17 cellular contexts compared by ENCODE assay signal in the genomic region with DNA sequence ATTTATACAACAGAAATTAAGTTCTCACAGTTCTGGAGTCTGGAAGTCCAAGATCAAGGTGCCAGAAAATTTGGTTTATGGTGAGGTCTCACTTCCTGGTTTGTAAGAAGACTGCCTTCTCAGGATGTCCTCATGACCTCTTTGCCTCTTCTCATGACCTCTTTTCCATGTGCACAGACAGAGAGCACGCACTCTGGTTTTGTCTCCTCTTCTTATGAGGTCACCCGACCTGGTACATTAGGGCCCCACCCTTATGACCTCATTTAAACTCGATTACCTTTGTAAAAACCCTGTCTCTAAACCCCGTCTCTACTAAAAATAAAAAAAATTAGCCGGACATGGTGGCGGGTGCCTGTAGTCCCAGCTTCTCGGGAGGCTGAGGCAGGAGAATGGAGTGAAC.
DNase-seq lines count a peak whose midpoint lies in the region; ATAC-seq lines count a peak whose summit lies in the region.
"Had no signal": no experiment of that assay in that cellular context is flagged by ENCODE, and none has a peak within 500 bp of the region (broad histone marks: within the 10 kb centered on the region; RNA-seq: fewer than 3 reads in every experiment).

No MANE protein-coding gene starts in this region.

- peak; percentile 6 to 58 (median 29) for DNase-seq in CD4-positive, alpha-beta memory T cell
- peak; percentile 1 for DNase-seq in M059J (ENCODE audit: low read depth)
- no peak for DNase-seq in stimulated activated effector memory CD8-positive, alpha-beta T cell treated with anti-CD3 and anti-CD28 coated beads, Interleukin-12 subunit alpha, Interleukin-12 subunit beta, amount 100 ng/mL, for 72 hours (ENCODE audit: low spot score in 2 of 2)
- no peak for DNase-seq in HuH-7.5 (ENCODE audit: low spot score)
- DNase-seq: COR-L47, DMS 273 treated with DMSO at 0.1 percent for 48 hours, DMS53, DND-41, EL, H9 had no signal

- CTCF ChIA-PET in CD4-positive, alpha-beta memory T cell (lab: Charles Lee; ENCODE audit: partially characterized antibody), result no interaction called here

- ATAC-seq in activated T-helper 17 cell treated with anti-CD3 and anti-CD28 coated beads, Interleukin-2, amount 50 U/mL, for 72 hours (replicated peaks), result peak; percentile 34
- peak; percentile 67 for ATAC-seq in stimulated activated effector memory CD8-positive, alpha-beta T cell treated with anti-CD3 and anti-CD28 coated beads, Interleukin-12 subunit alpha, Interleukin-12 subunit beta, amount 100 ng/mL, for 72 hours
- no peak for ATAC-seq in GM21576 (IDR thresholded peaks at IDR 0.05; ENCODE audit: unreplicated experiment)
- ATAC-seq: GM12878 had no signal

- peak overlapping the region in 1 of 7 donors; percentile 72 for H3K27ac Mint-ChIP-seq in CD4-positive, alpha-beta memory T cell
- H3K27ac Mint-ChIP-seq in activated T-helper 17 cell treated with anti-CD3 and anti-CD28 coated beads, Interleukin-2, amount 50 U/mL, for 72 hours, result no peak overlapping the region
- no peak overlapping the region for H3K27ac Mint-ChIP-seq in stimulated activated effector memory CD8-positive, alpha-beta T cell treated with anti-CD3 and anti-CD28 coated beads, Interleukin-12 subunit alpha, Interleukin-12 subunit beta, amount 100 ng/mL, for 72 hours
- H3K27ac Mint-ChIP-seq: B cell, H9, IgD-negative memory B cell had no signal

- H3K36me3 ChIP-seq in CD4-positive, alpha-beta memory T cell (ENCODE audit: insufficient read depth, low read length), result no peaks in the 10 kb centered on the region
- H3K36me3 ChIP-seq: BLaER1 treated with 17β-estradiol and CSF1 and Interleukin-3, amounts not matched to agents 10 nM and 100 nM had no signal

- no peaks in the 10 kb centered on the region for H3K27me3 Mint-ChIP-seq in CD4-positive, alpha-beta memory T cell
- H3K27me3 Mint-ChIP-seq in activated T-helper 17 cell treated with anti-CD3 and anti-CD28 coated beads, Interleukin-2, amount 50 U/mL, for 72 hours, result no peaks in the 10 kb centered on the region
- H3K27me3 Mint-ChIP-seq: B cell; CD8-positive, alpha-beta memory T cell; IgD-negative memory B cell had no signal

- no peaks in the 10 kb centered on the region for H3K36me3 Mint-ChIP-seq in CD4-positive, alpha-beta memory T cell
- H3K36me3 Mint-ChIP-seq in activated T-helper 17 cell treated with anti-CD3 and anti-CD28 coated beads, Interleukin-2, amount 50 U/mL, for 72 hours (ENCODE audit: low read depth), result no peaks in the 10 kb centered on the region
- no peaks in the 10 kb centered on the region for H3K36me3 Mint-ChIP-seq in stimulated activated effector memory CD8-positive, alpha-beta T cell treated with anti-CD3 and anti-CD28 coated beads, Interleukin-12 subunit alpha, Interleukin-12 subunit beta, amount 100 ng/mL, for 72 hours
- H3K36me3 Mint-ChIP-seq: CD8-positive, alpha-beta memory T cell had no signal

- H3K4me3 ChIP-seq in CD4-positive, alpha-beta memory T cell (ENCODE audit: low read length in 2 of 2), result no peak overlapping the region
- H3K4me3 ChIP-seq: BLaER1 treated with 17β-estradiol and CSF1 and Interleukin-3, amounts not matched to agents 10 nM and 100 nM; GM12878 had no signal

- H3K4me3 Mint-ChIP-seq in CD4-positive, alpha-beta memory T cell, result no peak overlapping the region
- no peak overlapping the region for H3K4me3 Mint-ChIP-seq in activated T-helper 17 cell treated with anti-CD3 and anti-CD28 coated beads, Interleukin-2, amount 50 U/mL, for 72 hours
- H3K4me3 Mint-ChIP-seq in stimulated activated effector memory CD8-positive, alpha-beta T cell treated with anti-CD3 and anti-CD28 coated beads, Interleukin-12 subunit alpha, Interleukin-12 subunit beta, amount 100 ng/mL, for 72 hours, result no peak overlapping the region
- H3K4me3 Mint-ChIP-seq: B cell; CD8-positive, alpha-beta memory T cell; H9; IgD-negative memory B cell had no signal

- no peaks in the 10 kb centered on the region for H3K4me1 ChIP-seq in CD4-positive, alpha-beta memory T cell (ENCODE audit: insufficient read depth, low read length)

- no peak overlapping the region for H3K27ac ChIP-seq in CD4-positive, alpha-beta memory T cell (ENCODE audit: low read depth, low read length)
- H3K27ac ChIP-seq: BLaER1 treated with 17β-estradiol and CSF1 and Interleukin-3, amounts not matched to agents 10 nM and 100 nM had no signal

- H3K9me3 ChIP-seq in CD4-positive, alpha-beta memory T cell (ENCODE audit: control insufficient read depth in 1 of 2, low read length in 2 of 2), result no peaks in the 10 kb centered on the region

- POLR2A ChIA-PET in CD4-positive, alpha-beta memory T cell (lab: Charles Lee; ENCODE audit: partially characterized antibody), result no interaction called here

- intact Hi-C loops in CD4-positive, alpha-beta memory T cell (cut with micrococcal nuclease), result no loop called here

- no peaks in the 10 kb centered on the region for H3K4me1 Mint-ChIP-seq in CD4-positive, alpha-beta memory T cell
- H3K4me1 Mint-ChIP-seq in activated T-helper 17 cell treated with anti-CD3 and anti-CD28 coated beads, Interleukin-2, amount 50 U/mL, for 72 hours, result no peaks in the 10 kb centered on the region
- H3K4me1 Mint-ChIP-seq in stimulated activated effector memory CD8-positive, alpha-beta T cell treated with anti-CD3 and anti-CD28 coated beads, Interleukin-12 subunit alpha, Interleukin-12 subunit beta, amount 100 ng/mL, for 72 hours, result no peaks in the 10 kb centered on the region
- H3K4me1 Mint-ChIP-seq: B cell had no signal

- H3K9me3 Mint-ChIP-seq in CD4-positive, alpha-beta memory T cell, result peaks cover 0 to 12% (median 5%) of the 10 kb centered on the region in 8 donors
- H3K9me3 Mint-ChIP-seq in activated T-helper 17 cell treated with anti-CD3 and anti-CD28 coated beads, Interleukin-2, amount 50 U/mL, for 72 hours, result peaks cover 8% of the 10 kb centered on the region
- peaks cover 9% of the 10 kb centered on the region for H3K9me3 Mint-ChIP-seq in stimulated activated effector memory CD8-positive, alpha-beta T cell treated with anti-CD3 and anti-CD28 coated beads, Interleukin-12 subunit alpha, Interleukin-12 subunit beta, amount 100 ng/mL, for 72 hours

- H3K27me3 ChIP-seq in CD4-positive, alpha-beta memory T cell (ENCODE audit: insufficient read depth, low read length), result no peaks in the 10 kb centered on the region
- H3K27me3 ChIP-seq: BLaER1 treated with 17β-estradiol and CSF1 and Interleukin-3, amounts not matched to agents 10 nM and 100 nM had no signal

Comparison
In these comparisons a context has a peak if more than half of its experiments do, and no peak if none do; other contexts are left out.
1. DNase-seq: peak in CD4-positive, alpha-beta memory T cell (5 of 5) and M059J (single experiment); none in stimulated activated effector memory CD8-positive, alpha-beta T cell treated with anti-CD3 and anti-CD28 coated beads, Interleukin-12 subunit alpha, Interleukin-12 subunit beta, amount 100 ng/mL, for 72 hours (0 of 2) and HuH-7.5 (single experiment).